ENCODE assay signal across 27 cellular contexts in the genomic region with DNA sequence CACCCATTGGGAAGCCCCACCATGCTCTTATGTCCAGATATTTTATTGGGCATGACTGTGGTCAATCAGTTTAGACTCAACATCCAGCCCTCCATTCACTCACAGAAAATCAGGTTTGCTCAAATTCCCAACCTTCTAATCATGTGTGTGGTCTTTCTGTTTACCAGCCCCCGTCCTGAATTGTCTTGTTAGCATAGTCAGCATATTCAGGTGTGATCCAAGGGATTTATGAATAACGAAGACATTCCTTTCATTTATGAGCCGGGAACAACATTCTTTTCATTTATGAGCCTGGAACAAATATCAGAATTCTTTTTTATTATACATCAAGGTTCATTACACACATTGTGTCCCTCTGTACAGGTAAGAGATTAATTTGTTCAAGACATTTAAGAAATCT.
"Had no signal": no experiment of that assay in that cellular context is flagged by ENCODE, and none has a peak within 500 bp of the region (broad histone marks: within the 10 kb centered on the region; RNA-seq: fewer than 3 reads in every experiment).

No MANE protein-coding gene starts in this region.

- H3K4me3 ChIP-seq: stomach, suprapubic skin, testis, thoracic aorta, thyroid gland, tibial artery, tibial nerve, transverse colon, upper lobe of left lung, upper lobe of right lung, uterus, vagina had no signal

- DNase-seq: stimulated activated CD4-positive, alpha-beta T cell treated with anti-CD3 and anti-CD28 coated beads, Interleukin-2, amount 100 ng/mL, for 48 hours; stimulated activated CD4-positive, alpha-beta T cell treated with anti-CD3 and anti-CD28 coated beads, Interleukin-4, amount 100 ng/mL, for 1 hour; stimulated activated CD4-positive, alpha-beta T cell treated with anti-CD3 and anti-CD28 coated beads, Interleukin-4, amount 100 ng/mL, for 24 hours; stimulated activated CD4-positive, alpha-beta T cell treated with anti-CD3 and anti-CD28 coated beads, Interleukin-4, amount 100 ng/mL, for 4 hours; stimulated activated CD8-positive, alpha-beta memory T cell treated with anti-CD3 and anti-CD28 coated beads, Interleukin-4, amount 100 ng/mL, for 48 hours; stimulated activated naive B cell treated with anti-CD40 and anti-IgM and Interleukin-4, amounts not matched to agents 10 μg/mL and 1 μg/mL and 100 μg/mL, for 72 hours; stimulated activated naive CD4-positive, alpha-beta T cell; stimulated activated naive CD4-positive, alpha-beta T cell treated with Interleukin-2 at 50 U/mL for 16 hours; stimulated activated naive CD8-positive, alpha-beta T cell treated with anti-CD3 and anti-CD28 coated beads, Interleukin-15, amount 100 ng/mL, for 72 hours; stimulated activated naive CD8-positive, alpha-beta T cell treated with anti-CD3 and anti-CD28 coated beads, Interleukin-15, Interleukin-2, amounts not matched to agents 100 U/mL and 50 U/mL, for 24 hours; stomach; substantia nigra; testis; thyroid gland; tibial artery; transverse colon; trophoblast cell; upper lobe of left lung; upper lobe of right lung; uterus had no signal

- H3K27me3 ChIP-seq: stomach, suprapubic skin, testis, thyroid gland, tibial artery, tibial nerve, transverse colon, upper lobe of left lung, upper lobe of right lung, uterus, vagina had no signal

- H3K36me3 ChIP-seq: stomach, suprapubic skin, thoracic aorta, thyroid gland, tibial artery, tibial nerve, transverse colon, upper lobe of left lung, upper lobe of right lung, vagina had no signal

- H3K4me1 ChIP-seq: stomach, suprapubic skin, testis, thyroid gland, tibial artery, tibial nerve, transverse colon, upper lobe of left lung, upper lobe of right lung, uterus, vagina had no signal

- ATAC-seq: stimulated activated effector memory CD8-positive, alpha-beta T cell treated with anti-CD3 and anti-CD28 coated beads, Interleukin-12 subunit alpha, Interleukin-12 subunit beta, amount 100 ng/mL, for 72 hours; stimulated activated memory B cell treated with anti-CD40 and anti-IgM and Interleukin-4, amounts not matched to agents 10 μg/mL and 1 μg/mL and 100 μg/mL, for 72 hours; stimulated activated naive B cell treated with anti-CD40 and anti-IgM and Interleukin-4, amounts not matched to agents 10 μg/mL and 1 μg/mL and 100 μg/mL, for 72 hours; stimulated activated naive CD8-positive, alpha-beta T cell treated with anti-CD3 and anti-CD28 coated beads, Interleukin-15, amount 100 ng/mL, for 72 hours; stimulated activated naive CD8-positive, alpha-beta T cell treated with anti-CD3 and anti-CD28 coated beads, Interleukin-15, Interleukin-2, amounts not matched to agents 100 U/mL and 50 U/mL, for 24 hours; upper lobe of right lung had no signal

- H3K9me3 ChIP-seq: suprapubic skin, testis, thyroid gland, tibial artery, transverse colon, upper lobe of left lung, vagina had no signal

- H3K27ac ChIP-seq: stomach, suprapubic skin, testis, thoracic aorta, thyroid gland, tibial artery, tibial nerve, transverse colon, upper lobe of left lung, upper lobe of right lung, uterus, vagina had no signal

- FAIRE-seq: urothelium cell line had no signal
